ENCODE assay signal across 14 cellular contexts in genomic region chr19:50717891-50718254, GRCh38. TPM values are rescaled to one million over a fixed set of nuclear protein-coding genes. Genes with fewer than 3 reads are reported as not detected.
DNase-seq lines count a peak whose midpoint lies in the region; ATAC-seq and TF ChIP-seq lines count a peak whose summit lies in the region.
"Had no signal": no experiment of that assay in that cellular context is flagged by ENCODE, and none has a peak within 500 bp of the region (broad histone marks: within the 10 kb centered on the region; RNA-seq: fewer than 3 reads in every experiment).

No MANE protein-coding gene starts in this region.

- H3K27me3 ChIP-seq in ACC112 (ENCODE audit: insufficient read depth, low read length), result no peaks in the 10 kb centered on the region
- H3K27me3 ChIP-seq in GM23338 (ENCODE audit: insufficient read depth), result peaks cover 39% of the 10 kb centered on the region

- no peaks in the 10 kb centered on the region for H4K20me1 ChIP-seq in GM23338 (replicated peaks; ENCODE audit: insufficient read depth)

- H3K79me2 ChIP-seq in ACC112 (ENCODE audit: control insufficient read depth, insufficient read depth, low read length, unreplicated experiment) (no peaks in the 10 kb centered on the region), GM23338 (replicated peaks; ENCODE audit: insufficient read depth) (no peaks in the 10 kb centered on the region)

- ATAC-seq in GM23338 (no peak), naive B cell (ENCODE audit: low read depth in 2 of 2) (no peak), HG02759 (IDR thresholded peaks at IDR 0.05; ENCODE audit: unreplicated experiment) (no peak)
- no peak for ATAC-seq in stimulated activated memory B cell treated with anti-CD40 and anti-IgM and Interleukin-4, amounts not matched to agents 10 μg/mL and 1 μg/mL and 100 μg/mL, for 72 hours
- ATAC-seq: activated CD8-positive, alpha-beta memory T cell treated with anti-CD3 and anti-CD28 coated beads, Interleukin-2, amount 10 ng/mL, durations not matched to agents 7 days and 5 days had no signal

- H3K27ac Mint-ChIP-seq in GM23338 (no peak overlapping the region), brain (peak overlapping the region in 2 of 5 experiments; percentile 55 to 94), naive B cell (peak overlapping the region in 2 of 6 donors; percentile 38 to 52)
- H3K27ac Mint-ChIP-seq in stimulated activated memory B cell treated with anti-CD40 and anti-IgM and Interleukin-4, amounts not matched to agents 10 μg/mL and 1 μg/mL and 100 μg/mL, for 72 hours, result no peak overlapping the region
- H3K27ac Mint-ChIP-seq: activated CD8-positive, alpha-beta memory T cell treated with anti-CD3 and anti-CD28 coated beads, Interleukin-2, amount 10 ng/mL, durations not matched to agents 7 days and 5 days; CD4-positive, alpha-beta T cell had no signal

- H3K27me3 Mint-ChIP-seq in GM23338 (ENCODE audit: insufficient read depth, low read depth, poor library complexity) (peaks cover 17% of the 10 kb centered on the region), brain (peaks cover 4% of the 10 kb centered on the region), naive B cell (peaks cover 26 to 83% (median 75%) of the 10 kb centered on the region in 3 donors)
- H3K27me3 Mint-ChIP-seq in stimulated activated memory B cell treated with anti-CD40 and anti-IgM and Interleukin-4, amounts not matched to agents 10 μg/mL and 1 μg/mL and 100 μg/mL, for 72 hours, result peaks cover 83% of the 10 kb centered on the region

- H3K36me3 ChIP-seq in ACC112 (ENCODE audit: insufficient read depth, low read length) (no peaks in the 10 kb centered on the region), GM23338 (ENCODE audit: insufficient read depth) (no peaks in the 10 kb centered on the region)

- H3K4me3 Mint-ChIP-seq in GM23338, result no peak overlapping the region
- peak overlapping the region in 3 of 5 experiments; percentile 79 to 82 (median 81) for H3K4me3 Mint-ChIP-seq in brain
- H3K4me3 Mint-ChIP-seq in naive B cell, result peak overlapping the region in 6 of 8 donors; percentile 24 to 70 (median 51)
- no peak overlapping the region for H3K4me3 Mint-ChIP-seq in stimulated activated memory B cell treated with anti-CD40 and anti-IgM and Interleukin-4, amounts not matched to agents 10 μg/mL and 1 μg/mL and 100 μg/mL, for 72 hours
- H3K4me3 Mint-ChIP-seq: activated CD8-positive, alpha-beta memory T cell treated with anti-CD3 and anti-CD28 coated beads, Interleukin-2, amount 10 ng/mL, durations not matched to agents 7 days and 5 days had no signal

- 0 out of 2 replicates have a peak, but pooled peaks cover 4% of the 10 kb centered on the region for H3F3A ChIP-seq in GM23338 (replicated peaks; ENCODE audit: low read depth)

- peak overlapping the region; percentile 62; the same call in 1 of the 2 replicates for H3K4me3 ChIP-seq in ACC112 (ENCODE audit: low read depth, low read length)
- peak overlapping the region; percentile 85 for H3K4me3 ChIP-seq in GM23338

- H3K27ac ChIP-seq in ACC112 (ENCODE audit: low read depth, low read length) (no peak overlapping the region), GM23338 (ENCODE audit: low read depth) (no peak overlapping the region)
- H3K27ac ChIP-seq: RWPE1 had no signal

- H2AFZ ChIP-seq in ACC112 (ENCODE audit: low read length, unreplicated experiment), result no peak overlapping the region
- H2AFZ ChIP-seq in GM23338, result no peak overlapping the region

- TF ChIP-seq CTCF in GM23338 (conservative IDR thresholded peaks at IDR 0.05; ENCODE audit: low read depth in 2 of 2), result no peak
- TF ChIP-seq CTCF in brain (conservative IDR thresholded peaks at IDR 0.05), result no peak

- peak; percentile 81 for DNase-seq in GM23338 (ENCODE audit: low spot score)
- DNase-seq in naive B cell, result no peak
- no peak for DNase-seq in NCI-H748 treated with DMSO at 0.1 percent for 48 hours (lab: John Stamatoyannopoulos, UW)
- DNase-seq in NCI-H2081 (lab: John Stamatoyannopoulos, UW), result no peak
- DNase-seq: activated CD8-positive, alpha-beta memory T cell treated with anti-CD3 and anti-CD28 coated beads, Interleukin-2, amount 10 ng/mL, durations not matched to agents 7 days and 5 days; CD4-positive, alpha-beta T cell; dermis blood vessel endothelial cell; foreskin melanocyte had no signal

- H3K36me3 Mint-ChIP-seq in GM23338 (ENCODE audit: low read depth) (peaks cover 42% of the 10 kb centered on the region), brain (peaks cover 6% of the 10 kb centered on the region), naive B cell (peaks cover 0 to 12% of the 10 kb centered on the region in 2 donors)
- H3K36me3 Mint-ChIP-seq in stimulated activated memory B cell treated with anti-CD40 and anti-IgM and Interleukin-4, amounts not matched to agents 10 μg/mL and 1 μg/mL and 100 μg/mL, for 72 hours, result no peaks in the 10 kb centered on the region
- H3K36me3 Mint-ChIP-seq: activated CD8-positive, alpha-beta memory T cell treated with anti-CD3 and anti-CD28 coated beads, Interleukin-2, amount 10 ng/mL, durations not matched to agents 7 days and 5 days had no signal

- no peaks in the 10 kb centered on the region for H3K9me2 ChIP-seq in GM23338 (ENCODE audit: insufficient read depth)

- H3K4me1 ChIP-seq in ACC112 (ENCODE audit: control insufficient read depth, insufficient read depth, low read length, unreplicated experiment) (peaks cover 10% of the 10 kb centered on the region), GM23338 (ENCODE audit: insufficient read depth) (peaks cover 31% of the 10 kb centered on the region; the same call in 1 of the 2 replicates)

- peak overlapping the region; percentile 84 for H3K4me2 ChIP-seq in GM23338

- H3K9me3 Mint-ChIP-seq in GM23338 (peaks cover 78% of the 10 kb centered on the region), brain (peaks cover 0 to 74% (median 0%) of the 10 kb centered on the region in 5 experiments), naive B cell (peaks cover 0 to 7% (median 0%) of the 10 kb centered on the region in 7 donors)
- H3K9me3 Mint-ChIP-seq in stimulated activated memory B cell treated with anti-CD40 and anti-IgM and Interleukin-4, amounts not matched to agents 10 μg/mL and 1 μg/mL and 100 μg/mL, for 72 hours, result no peaks in the 10 kb centered on the region
- H3K9me3 Mint-ChIP-seq: CD4-positive, alpha-beta T cell had no signal

- H3K4me1 Mint-ChIP-seq in GM23338 (no peaks in the 10 kb centered on the region), brain (peaks cover 42% of the 10 kb centered on the region), naive B cell (peaks cover 26 to 28% (median 27%) of the 10 kb centered on the region in 3 donors)
- H3K4me1 Mint-ChIP-seq in stimulated activated memory B cell treated with anti-CD40 and anti-IgM and Interleukin-4, amounts not matched to agents 10 μg/mL and 1 μg/mL and 100 μg/mL, for 72 hours, result peaks cover 18% of the 10 kb centered on the region
- H3K4me1 Mint-ChIP-seq: activated CD8-positive, alpha-beta memory T cell treated with anti-CD3 and anti-CD28 coated beads, Interleukin-2, amount 10 ng/mL, durations not matched to agents 7 days and 5 days had no signal

TF ChIP-seq in GM23338, 12 proteins besides CTCF, POLR2A, EP300 and RAD21 (continues in another document):
- TF ChIP-seq REST (IDR thresholded peaks at IDR 0.05; ENCODE audit: unreplicated experiment) (no peak), ZNF114 (CRISPR knock-in tag; IDR thresholded peaks at IDR 0.05) (no peak)
- TF ChIP-seq, protein P1, sequence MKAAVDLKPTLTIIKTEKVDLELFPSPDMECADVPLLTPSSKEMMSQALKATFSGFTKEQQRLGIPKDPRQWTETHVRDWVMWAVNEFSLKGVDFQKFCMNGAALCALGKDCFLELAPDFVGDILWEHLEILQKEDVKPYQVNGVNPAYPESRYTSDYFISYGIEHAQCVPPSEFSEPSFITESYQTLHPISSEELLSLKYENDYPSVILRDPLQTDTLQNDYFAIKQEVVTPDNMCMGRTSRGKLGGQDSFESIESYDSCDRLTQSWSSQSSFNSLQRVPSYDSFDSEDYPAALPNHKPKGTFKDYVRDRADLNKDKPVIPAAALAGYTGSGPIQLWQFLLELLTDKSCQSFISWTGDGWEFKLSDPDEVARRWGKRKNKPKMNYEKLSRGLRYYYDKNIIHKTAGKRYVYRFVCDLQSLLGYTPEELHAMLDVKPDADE (IDR thresholded peaks at IDR 0.05), result no peak

RNA-seq across cellular contexts. Expression of gene SHANK1, which starts 1.7 kb away (rescaled TPM):
- 3.3 and 4.1 TPM in 2 replicates for total RNA-seq in GM23338 (2014; rRNA removed; shearing (Covaris generic))
- polyA plus RNA-seq in GM23338 (2016; fragmentation: Nextera tagmentation; extraction: Ambion mirVana) (0.23 and 0.30 TPM in 2 replicates), brain (ENCODE audit: insufficient read depth, low read depth, low replicate concordance) (15.5 TPM), naive B cell (ENCODE audit: low read depth in 6 of 6) (not detected)
- total RNA-seq: activated CD8-positive, alpha-beta memory T cell treated with anti-CD3 and anti-CD28 coated beads, Interleukin-2, amount 10 ng/mL, durations not matched to agents 7 days and 5 days; CD4-positive, alpha-beta T cell had no signal

RNA-seq across cellular contexts. Expression of gene CLEC11A, which starts 5.3 kb away (rescaled TPM):
- total RNA-seq in GM23338 (2014; rRNA removed; shearing (Covaris generic)), result 7.2 and 8.0 TPM in 2 replicates
- polyA plus RNA-seq in GM23338 (2016; fragmentation: Nextera tagmentation; extraction: Ambion mirVana) (15.5 and 18.5 TPM in 2 replicates), brain (ENCODE audit: insufficient read depth, low read depth, low replicate concordance) (5.7 TPM), naive B cell (ENCODE audit: low read depth in 6 of 6) (1 to 10 TPM in 2 of 6 donors, under 1 TPM in 4; 0.49 to 1.1 (median 0.69) TPM)

RNA-seq across cellular contexts. Expression of gene GPR32, which starts 52.4 kb away (rescaled TPM):
- total RNA-seq in GM23338 (2014; rRNA removed; shearing (Covaris generic)), result not detected in 2 replicates
- polyA plus RNA-seq in GM23338 (2016; fragmentation: Nextera tagmentation; extraction: Ambion mirVana) (not detected in 2 replicates), brain (ENCODE audit: insufficient read depth, low read depth, low replicate concordance) (not detected), naive B cell (ENCODE audit: low read depth in 6 of 6) (not detected)
- total RNA-seq: activated CD8-positive, alpha-beta memory T cell treated with anti-CD3 and anti-CD28 coated beads, Interleukin-2, amount 10 ng/mL, durations not matched to agents 7 days and 5 days; CD4-positive, alpha-beta T cell; dermis blood vessel endothelial cell; omental fat pad had no signal

Comparison
In these comparisons a context has a peak if more than half of its experiments do, and no peak if none do; other contexts are left out.
1. H3K4me3 Mint-ChIP-seq: peak in brain (3 of 5) and naive B cell (6 of 8); none in GM23338 (single experiment) and stimulated activated memory B cell treated with anti-CD40 and anti-IgM and Interleukin-4, amounts not matched to agents 10 μg/mL and 1 μg/mL and 100 μg/mL, for 72 hours (single experiment).
2. RNA of gene SHANK1, which starts 1.7 kb away (polyA plus RNA-seq): 15.5 TPM in brain (single experiment); 0.23 to 0.30 TPM in GM23338 and not detected in naive B cell; every median in the first group is over 10 times any median in the second.